23 cellular contexts compared by ENCODE assay signal in genomic region chr12:1207276-1207675, GRCh38.
"Had no signal": no experiment of that assay in that cellular context is flagged by ENCODE, and none has a peak within 500 bp of the region (broad histone marks: within the 10 kb centered on the region; RNA-seq: fewer than 3 reads in every experiment).

No MANE protein-coding gene starts in this region.

- H3K27ac ChIP-seq: esophagus muscularis mucosa, gastrocnemius medialis, left lung, parathyroid adenoma, prostate gland, right lobe of liver, spleen, tibial nerve, upper lobe of right lung had no signal

- H3K4me3 Mint-ChIP-seq: nephron; stimulated activated naive B cell treated with anti-CD40 and anti-IgM and Interleukin-4, amounts not matched to agents 10 μg/mL and 1 μg/mL and 100 μg/mL, for 72 hours; stimulated activated naive CD8-positive, alpha-beta T cell treated with anti-CD3 and anti-CD28 coated beads, Interleukin-15, amount 100 ng/mL, for 72 hours had no signal

- H3K9ac ChIP-seq: parathyroid adenoma had no signal

- H3K4me1 Mint-ChIP-seq: stimulated activated naive CD8-positive, alpha-beta T cell treated with anti-CD3 and anti-CD28 coated beads, Interleukin-15, amount 100 ng/mL, for 72 hours had no signal

- H3K27me3 Mint-ChIP-seq: naive B cell; stimulated activated naive B cell treated with anti-CD40 and anti-IgM and Interleukin-4, amounts not matched to agents 10 μg/mL and 1 μg/mL and 100 μg/mL, for 72 hours; stimulated activated naive CD8-positive, alpha-beta T cell treated with anti-CD3 and anti-CD28 coated beads, Interleukin-15, amount 100 ng/mL, for 72 hours had no signal

- H3K36me3 Mint-ChIP-seq: naive B cell had no signal

- H3K27ac Mint-ChIP-seq: stimulated activated naive B cell treated with anti-CD40 and anti-IgM and Interleukin-4, amounts not matched to agents 10 μg/mL and 1 μg/mL and 100 μg/mL, for 72 hours; stimulated activated naive CD8-positive, alpha-beta T cell treated with anti-CD3 and anti-CD28 coated beads, Interleukin-15, amount 100 ng/mL, for 72 hours had no signal

- H3K9me3 ChIP-seq: esophagus muscularis mucosa, gastrocnemius medialis, heart right ventricle, left lung, prostate gland, right lobe of liver, spleen, testis, tibial nerve, upper lobe of right lung had no signal

- ATAC-seq: gastrocnemius medialis; heart right ventricle; left lung; right lobe of liver; stimulated activated naive B cell treated with anti-CD40 and anti-IgM and Interleukin-4, amounts not matched to agents 10 μg/mL and 1 μg/mL and 100 μg/mL, for 72 hours; stimulated activated naive CD8-positive, alpha-beta T cell treated with anti-CD3 and anti-CD28 coated beads, Interleukin-15, amount 100 ng/mL, for 72 hours; upper lobe of right lung had no signal

- H2AFZ ChIP-seq: parathyroid adenoma had no signal

- H3K79me2 ChIP-seq: parathyroid adenoma had no signal

- H3K4me3 ChIP-seq: esophagus muscularis mucosa, gastrocnemius medialis, left lung, lung, prostate gland, right lobe of liver, spleen, testis, tibial nerve, upper lobe of right lung had no signal

- H3K36me3 ChIP-seq: esophagus muscularis mucosa, gastrocnemius medialis, heart right ventricle, left lung, prostate gland, right lobe of liver, upper lobe of right lung had no signal

- H3K9me3 Mint-ChIP-seq: naive B cell; nephron; stimulated activated naive B cell treated with anti-CD40 and anti-IgM and Interleukin-4, amounts not matched to agents 10 μg/mL and 1 μg/mL and 100 μg/mL, for 72 hours; stimulated activated naive CD8-positive, alpha-beta T cell treated with anti-CD3 and anti-CD28 coated beads, Interleukin-15, amount 100 ng/mL, for 72 hours had no signal

- H3K27me3 ChIP-seq: esophagus muscularis mucosa, gastrocnemius medialis, heart right ventricle, left lung, right lobe of liver, spleen, testis, tibial nerve, upper lobe of right lung had no signal

- H3K4me1 ChIP-seq: right lobe of liver had no signal

- DNase-seq: effector memory CD4-positive, alpha-beta T cell; gastrocnemius medialis; heart right ventricle; islet precursor cell; left lung; mesendoderm; naive B cell; occipital lobe; right lobe of liver; spleen; stimulated activated CD4-positive, alpha-beta T cell treated with anti-CD3 and anti-CD28 coated beads, Interleukin-15, amount 100 ng/mL, for 24 hours; stimulated activated CD4-positive, alpha-beta T cell treated with anti-CD3 and anti-CD28 coated beads, Interleukin-1b, Interleukin-23, amount 100 ng/mL, for 48 hours; stimulated activated CD4-positive, alpha-beta T cell treated with anti-CD3 and anti-CD28 coated beads, Interleukin-4, amount 100 ng/mL, for 24 hours; stimulated activated naive B cell treated with anti-CD40 and anti-IgM and Interleukin-4, amounts not matched to agents 10 μg/mL and 1 μg/mL and 100 μg/mL, for 72 hours; stimulated activated naive CD8-positive, alpha-beta T cell treated with anti-CD3 and anti-CD28 coated beads, Interleukin-15, amount 100 ng/mL, for 72 hours; testis; upper lobe of right lung had no signal
